ENCODE assay signal across 2 cellular contexts in genomic region chr1:247113094-247113497, GRCh38.
TF ChIP-seq lines count a peak whose summit lies in the region.

No MANE protein-coding gene starts in this region.

TF ChIP-seq in HepG2, 621 proteins besides CTCF, POLR2A, EP300 and RAD21 (continues in another document):
- TF ChIP-seq TFAP4 (IDR thresholded peaks at IDR 0.05; ENCODE audit: borderline replicate concordance, low read depth): no peak
- TF ChIP-seq ZNF235 (CRISPR knock-in tag; IDR thresholded peaks at IDR 0.05; ENCODE audit: borderline replicate concordance): no peak
- no peak for TF ChIP-seq ZNF674 (CRISPR knock-in tag; IDR thresholded peaks at IDR 0.05; ENCODE audit: low read depth)
- TF ChIP-seq SOX13 (IDR thresholded peaks at IDR 0.05): no peak
- TF ChIP-seq SOX13 (CRISPR knock-in tag; conservative IDR thresholded peaks at IDR 0.05 in 1 of 2, IDR thresholded peaks at IDR 0.05 in 1 of 2): peak in 1 of 2 experiments; percentile 39; a peak in 1 of 4 replicates
- TF ChIP-seq ZNF792 (CRISPR knock-in tag; IDR thresholded peaks at IDR 0.05): no peak; the same call in 1 of the 2 replicates
- TF ChIP-seq ZNF512 (CRISPR knock-in tag; IDR thresholded peaks at IDR 0.05): no peak
- TF ChIP-seq ZNF75D (CRISPR knock-in tag; IDR thresholded peaks at IDR 0.05; ENCODE audit: borderline replicate concordance): no peak
- TF ChIP-seq NFYC (CRISPR knock-in tag; IDR thresholded peaks at IDR 0.05): no peak
- TF ChIP-seq RFX1 (IDR thresholded peaks at IDR 0.05): no peak
- no peak for TF ChIP-seq POGZ (CRISPR knock-in tag; IDR thresholded peaks at IDR 0.05)
- no peak for TF ChIP-seq ZFP37 (CRISPR knock-in tag; IDR thresholded peaks at IDR 0.05; ENCODE audit: borderline replicate concordance)
- TF ChIP-seq, protein P1, sequence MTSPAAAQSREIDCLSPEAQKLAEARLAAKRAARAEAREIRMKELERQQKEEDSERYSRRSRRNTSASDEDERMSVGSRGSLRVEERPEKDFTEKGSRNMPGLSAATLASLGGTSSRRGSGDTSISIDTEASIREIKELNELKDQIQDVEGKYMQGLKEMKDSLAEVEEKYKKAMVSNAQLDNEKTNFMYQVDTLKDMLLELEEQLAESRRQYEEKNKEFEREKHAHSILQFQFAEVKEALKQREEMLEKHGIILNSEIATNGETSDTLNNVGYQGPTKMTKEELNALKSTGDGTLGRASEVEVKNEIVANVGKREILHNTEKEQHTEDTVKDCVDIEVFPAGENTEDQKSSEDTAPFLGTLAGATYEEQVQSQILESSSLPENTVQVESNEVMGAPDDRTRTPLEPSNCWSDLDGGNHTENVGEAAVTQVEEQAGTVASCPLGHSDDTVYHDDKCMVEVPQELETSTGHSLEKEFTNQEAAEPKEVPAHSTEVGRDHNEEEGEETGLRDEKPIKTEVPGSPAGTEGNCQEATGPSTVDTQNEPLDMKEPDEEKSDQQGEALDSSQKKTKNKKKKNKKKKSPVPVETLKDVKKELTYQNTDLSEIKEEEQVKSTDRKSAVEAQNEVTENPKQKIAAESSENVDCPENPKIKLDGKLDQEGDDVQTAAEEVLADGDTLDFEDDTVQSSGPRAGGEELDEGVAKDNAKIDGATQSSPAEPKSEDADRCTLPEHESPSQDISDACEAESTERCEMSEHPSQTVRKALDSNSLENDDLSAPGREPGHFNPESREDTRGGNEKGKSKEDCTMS (CRISPR knock-in tag; conservative IDR thresholded peaks at IDR 0.05): no peak
- no peak for TF ChIP-seq CREM (IDR thresholded peaks at IDR 0.05)
- TF ChIP-seq CREM (CRISPR knock-in tag; IDR thresholded peaks at IDR 0.05): no peak
- no peak for TF ChIP-seq CHCHD3 (CRISPR knock-in tag; IDR thresholded peaks at IDR 0.05)
- TF ChIP-seq TMF1 (CRISPR knock-in tag; IDR thresholded peaks at IDR 0.05; ENCODE audit: low read depth): no peak
- peak; percentile 33; the same call in 1 of the 2 replicates for TF ChIP-seq MAX (IDR thresholded peaks at IDR 0.05)
- no peak for TF ChIP-seq PHF20 (CRISPR knock-in tag; IDR thresholded peaks at IDR 0.05)
- TF ChIP-seq, protein P2, sequence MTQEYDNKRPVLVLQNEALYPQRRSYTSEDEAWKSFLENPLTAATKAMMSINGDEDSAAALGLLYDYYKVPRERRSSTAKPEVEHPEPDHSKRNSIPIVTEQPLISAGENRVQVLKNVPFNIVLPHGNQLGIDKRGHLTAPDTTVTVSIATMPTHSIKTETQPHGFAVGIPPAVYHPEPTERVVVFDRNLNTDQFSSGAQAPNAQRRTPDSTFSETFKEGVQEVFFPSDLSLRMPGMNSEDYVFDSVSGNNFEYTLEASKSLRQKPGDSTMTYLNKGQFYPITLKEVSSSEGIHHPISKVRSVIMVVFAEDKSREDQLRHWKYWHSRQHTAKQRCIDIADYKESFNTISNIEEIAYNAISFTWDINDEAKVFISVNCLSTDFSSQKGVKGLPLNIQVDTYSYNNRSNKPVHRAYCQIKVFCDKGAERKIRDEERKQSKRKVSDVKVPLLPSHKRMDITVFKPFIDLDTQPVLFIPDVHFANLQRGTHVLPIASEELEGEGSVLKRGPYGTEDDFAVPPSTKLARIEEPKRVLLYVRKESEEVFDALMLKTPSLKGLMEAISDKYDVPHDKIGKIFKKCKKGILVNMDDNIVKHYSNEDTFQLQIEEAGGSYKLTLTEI (CRISPR knock-in tag; conservative IDR thresholded peaks at IDR 0.05): no peak
- TF ChIP-seq FOXA3 (CRISPR knock-in tag; IDR thresholded peaks at IDR 0.05): no peak
- TF ChIP-seq TGIF2 (CRISPR knock-in tag; IDR thresholded peaks at IDR 0.05): peak; percentile 79
- TF ChIP-seq PLRG1 (conservative IDR thresholded peaks at IDR 0.05): no peak
- no peak for TF ChIP-seq ZNF530 (CRISPR knock-in tag; IDR thresholded peaks at IDR 0.05; ENCODE audit: low read depth)
- TF ChIP-seq ZNF414 (CRISPR knock-in tag; IDR thresholded peaks at IDR 0.05): no peak
- no peak for TF ChIP-seq ZNF431 (CRISPR knock-in tag; IDR thresholded peaks at IDR 0.05; ENCODE audit: borderline replicate concordance, low read depth)
- no peak for TF ChIP-seq NFKBIZ (CRISPR knock-in tag; IDR thresholded peaks at IDR 0.05)

TF ChIP-seq in HEK293T, 16 proteins besides CTCF, POLR2A, EP300 and RAD21:
- TF ChIP-seq ELF4 (IDR thresholded peaks at IDR 0.05): no peak
- TF ChIP-seq NFRKB (IDR thresholded peaks at IDR 0.05): no peak
- no peak for TF ChIP-seq CTBP1 (IDR thresholded peaks at IDR 0.05; ENCODE audit: borderline replicate concordance)
- TF ChIP-seq HDGF (IDR thresholded peaks at IDR 0.05; ENCODE audit: borderline replicate concordance): no peak
- no peak for TF ChIP-seq L3MBTL2 (conservative IDR thresholded peaks at IDR 0.05)
- TF ChIP-seq SUZ12 (IDR thresholded peaks at IDR 0.05): no peak
- no peak for TF ChIP-seq BHLHE40 (IDR thresholded peaks at IDR 0.05; ENCODE audit: borderline replicate concordance)
- TF ChIP-seq FOXA1 (IDR thresholded peaks at IDR 0.05): no peak
- no peak for TF ChIP-seq TARDBP (IDR thresholded peaks at IDR 0.05)
- no peak for TF ChIP-seq ARNT (IDR thresholded peaks at IDR 0.05)
- no peak for TF ChIP-seq ZNF384 (IDR thresholded peaks at IDR 0.05)
- TF ChIP-seq FOXM1 (IDR thresholded peaks at IDR 0.05; ENCODE audit: borderline replicate concordance): no peak
- TF ChIP-seq LEF1 (IDR thresholded peaks at IDR 0.05; ENCODE audit: borderline replicate concordance): no peak
- TF ChIP-seq SP1 (IDR thresholded peaks at IDR 0.05): no peak
- no peak for TF ChIP-seq PKNOX1 (IDR thresholded peaks at IDR 0.05)
